16 cellular contexts compared by ENCODE assay signal in genomic region chr11:37858398-37858797, GRCh38.
A peak's percentile ranks its signal among the peaks of the same experiment; 100 is the strongest.
DNase-seq lines count a peak whose midpoint lies in the region; FAIRE-seq and TF ChIP-seq lines count a peak whose summit lies in the region.
"Had no signal": no experiment of that assay in that cellular context is flagged by ENCODE, and none has a peak within 500 bp of the region (broad histone marks: within the 10 kb centered on the region; RNA-seq: fewer than 3 reads in every experiment).

No MANE protein-coding gene starts in this region.

- no peak overlapping the region for H3T11ph ChIP-seq in H9 (ENCODE audit: low read length)

- POLR2A ChIA-PET in endothelial cell of umbilical vein (lab: Charles Lee): no interaction called here

- H2BK15ac ChIP-seq in H9 (ENCODE audit: low read depth, low read length): no peak overlapping the region

- no peak overlapping the region for H3K27ac ChIP-seq in 22Rv1
- no peak overlapping the region for H3K27ac ChIP-seq in H9 (ENCODE audit: insufficient read length, low read depth, low read length)
- no peak overlapping the region for H3K27ac ChIP-seq in endothelial cell of umbilical vein (ENCODE audit: insufficient read depth, low read depth, low read length)
- H3K27ac ChIP-seq in stomach: no peak overlapping the region
- H3K27ac ChIP-seq: esophagus muscularis mucosa had no signal

- no peak overlapping the region for H3K18ac ChIP-seq in H9 (ENCODE audit: insufficient read length, low read depth, low read length)

- H3K4me1 Mint-ChIP-seq in H9: peaks cover 18% of the 10 kb centered on the region in 2 experiments
- H3K4me1 Mint-ChIP-seq: naive thymus-derived CD8-positive, alpha-beta T cell had no signal

- H3K4me3 Mint-ChIP-seq in H9: no peak overlapping the region
- H3K4me3 Mint-ChIP-seq: naive thymus-derived CD8-positive, alpha-beta T cell had no signal

- H3K9ac ChIP-seq in H9 (ENCODE audit: extremely low read depth, insufficient read length, low read length) (no peak overlapping the region), endothelial cell of umbilical vein (replicated peaks; ENCODE audit: extremely low read depth, insufficient read depth, low read length) (no peak overlapping the region)

- H3K27me3 ChIP-seq in H9 (ENCODE audit: insufficient read depth, low read length) (no peaks in the 10 kb centered on the region), endothelial cell of umbilical vein (ENCODE audit: control insufficient read depth in 2 of 2, insufficient read depth in 2 of 2, low read length in 2 of 2) (no peaks in the 10 kb centered on the region), stomach (no peaks in the 10 kb centered on the region)
- H3K27me3 ChIP-seq: esophagus muscularis mucosa had no signal

- H3K4me1 ChIP-seq in H9 (ENCODE audit: insufficient read depth, low read length) (no peaks in the 10 kb centered on the region; the same call in 1 of the 2 replicates), endothelial cell of umbilical vein (ENCODE audit: control insufficient read depth, extremely low read depth, insufficient read depth, low read length) (no peaks in the 10 kb centered on the region), stomach (no peaks in the 10 kb centered on the region)
- H3K4me1 ChIP-seq: esophagus muscularis mucosa had no signal

- peaks cover 0 to 9% (median 2%) of the 10 kb centered on the region in 3 experiments; a peak in 4 of 7 replicates for H3K36me3 Mint-ChIP-seq in H9 (ENCODE audit: insufficient read depth in 1 of 3, low read depth in 3 of 3)
- H3K36me3 Mint-ChIP-seq: naive thymus-derived CD8-positive, alpha-beta T cell had no signal

- H3K79me1 ChIP-seq in H9 (ENCODE audit: insufficient read depth, low read depth, low read length, poor library complexity, severe bottlenecking): no peaks in the 10 kb centered on the region

- H3K9me3 ChIP-seq in H9 (ENCODE audit: control insufficient read depth, low read depth, low read length): no peaks in the 10 kb centered on the region
- H3K9me3 ChIP-seq in endothelial cell of umbilical vein (replicated peaks; ENCODE audit: control insufficient read depth, insufficient read depth, low read length): no peaks in the 10 kb centered on the region
- H3K9me3 ChIP-seq in stomach: peaks cover 0 to 4% (median 0%) of the 10 kb centered on the region in 4 donors
- H3K9me3 ChIP-seq: esophagus muscularis mucosa had no signal

- H2BK12ac ChIP-seq in H9 (ENCODE audit: insufficient read length, low read depth, low read length): no peak overlapping the region

- H4K20me1 ChIP-seq in H9 (ENCODE audit: control insufficient read depth, insufficient read depth, insufficient read length) (no peaks in the 10 kb centered on the region), endothelial cell of umbilical vein (replicated peaks; ENCODE audit: control insufficient read depth, extremely low read depth, insufficient read depth, low read length) (no peaks in the 10 kb centered on the region)

- TF ChIP-seq EP300 in stomach (IDR thresholded peaks at IDR 0.05): no peak

- H3K36me3 ChIP-seq in endothelial cell of umbilical vein (ENCODE audit: control insufficient read depth in 2 of 2, extremely low read depth in 1 of 2, insufficient read depth in 2 of 2, low read length in 2 of 2): no peaks in the 10 kb centered on the region
- H3K36me3 ChIP-seq in stomach: no peaks in the 10 kb centered on the region
- H3K36me3 ChIP-seq: esophagus muscularis mucosa had no signal

- no peak overlapping the region for H2AK5ac ChIP-seq in H9 (ENCODE audit: insufficient read length, low read length)

- H3K23ac ChIP-seq in H9 (ENCODE audit: insufficient read length, low read depth, low read length): no peak overlapping the region

- no peaks in the 10 kb centered on the region for H3K9me1 ChIP-seq in endothelial cell of umbilical vein (replicated peaks; ENCODE audit: control insufficient read depth, extremely low read depth, insufficient read depth, low read length)

- no CpG with 5 or more reads among the region's 1 CpG for WGBS in H9 (ENCODE audit: extremely low coverage, insufficient read length, low lambda C conversion rate)
- 86 to 100% (median 97%) methylated on average over 1 of the region's 1 CpG for WGBS in stomach, 5 donors

- H2AFZ ChIP-seq in H9 (ENCODE audit: low read length): no peak overlapping the region
- H2AFZ ChIP-seq in endothelial cell of umbilical vein (ENCODE audit: low read depth, low read length): no peak overlapping the region

- dilution Hi-C loops in endothelial cell of umbilical vein (cut with MboI; ENCODE audit: extremely low pct_ligation_motif_present, low sequenced_read_pairs): no loop called here

- no peaks in the 10 kb centered on the region for H3K79me2 ChIP-seq in H9 (ENCODE audit: insufficient read depth, low read length)
- no peaks in the 10 kb centered on the region for H3K79me2 ChIP-seq in endothelial cell of umbilical vein (ENCODE audit: control insufficient read depth, insufficient read depth, low read length)

- BruUV-seq in endothelial cell of umbilical vein (replicated peaks; lab: Mats Ljungman, UMichigan): no TSS peak

- H2BK5ac ChIP-seq in H9 (ENCODE audit: insufficient read length, low read length): no peak overlapping the region

- H4K91ac ChIP-seq in H9 (ENCODE audit: insufficient read length, low read depth, low read length): no peak overlapping the region

- H4K8ac ChIP-seq in H9 (replicated peaks; ENCODE audit: insufficient read length, low read depth, low read length): no peak overlapping the region

- intact Hi-C loops in endothelial cell of umbilical vein (cut with micrococcal nuclease): no loop called here
- intact Hi-C loops in stomach (cut with DNase I; ENCODE audit: low total_unique reads): no loop called here

- no peak overlapping the region for H4K5ac ChIP-seq in H9 (ENCODE audit: insufficient read length, low read depth, low read length)

- TF ChIP-seq POLR2A in endothelial cell of umbilical vein (IDR thresholded peaks at IDR 0.05; ENCODE audit: low read depth, low read length) (no peak), stomach (IDR thresholded peaks at IDR 0.05) (no peak)

- no peak overlapping the region for H3K4me2 ChIP-seq in H9 (ENCODE audit: insufficient read depth, insufficient read length, low read length)
- no peak overlapping the region for H3K4me2 ChIP-seq in endothelial cell of umbilical vein (ENCODE audit: insufficient read depth, low read length)

- TF ChIP-seq CTCF in 22Rv1 (IDR thresholded peaks at IDR 0.05): peak; percentile 44
- peak; percentile 53 for TF ChIP-seq CTCF in H9 (conservative IDR thresholded peaks at IDR 0.05)
- TF ChIP-seq CTCF in endothelial cell of umbilical vein (IDR thresholded peaks at IDR 0.05; ENCODE audit: extremely low read depth in 1 of 2, insufficient read depth in 1 of 2, low read depth in 1 of 2, low read length in 2 of 2): peak in 1 of 2 donors; percentile 6
- peak in 1 of 7 experiments; percentile 20 for TF ChIP-seq CTCF in stomach (IDR thresholded peaks at IDR 0.05)

- no peak overlapping the region for H3K27ac Mint-ChIP-seq in H9
- H3K27ac Mint-ChIP-seq: naive thymus-derived CD8-positive, alpha-beta T cell had no signal

- no peaks in the 10 kb centered on the region for H3K23me2 ChIP-seq in H9 (ENCODE audit: insufficient read length, low read depth, low read length, poor library complexity, severe bottlenecking)

- DNase-seq in H9 (no peak), OCI-M1 (lab: John Stamatoyannopoulos, UW) (peak; percentile 14), endothelial cell of umbilical vein (ENCODE audit: low read depth, low spot score) (peak; percentile 3), stomach (no peak), RCC 7860 (ENCODE audit: low spot score) (no peak), GF-D8 (lab: John Stamatoyannopoulos, UW) (no peak), NCI-H146 (lab: John Stamatoyannopoulos, UW) (no peak)
- DNase-seq: activated CD4-positive, alpha-beta T cell treated with anti-CD3 and anti-CD28 coated beads for 48 hours; activated naive CD4-positive, alpha-beta T cell; dermis blood vessel endothelial cell; head of caudate nucleus; naive thymus-derived CD8-positive, alpha-beta T cell; NCI-H1105 treated with DMSO at 0.1 percent for 48 hours had no signal

- no peaks in the 10 kb centered on the region for H3K27me3 Mint-ChIP-seq in H9 (ENCODE audit: low read depth)
- H3K27me3 Mint-ChIP-seq: naive thymus-derived CD8-positive, alpha-beta T cell had no signal

- no peak overlapping the region for H3K56ac ChIP-seq in H9 (ENCODE audit: insufficient read length, low read depth, low read length)

- H3K4ac ChIP-seq in H9 (ENCODE audit: low read depth, low read length): no peak overlapping the region

- FAIRE-seq in endothelial cell of umbilical vein (lab: Jason Lieb, UNC) (no peak), RCC 7860 (lab: Jason Lieb, UNC) (no peak)
- FAIRE-seq: GM19239 had no signal

- no peak overlapping the region for H3K14ac ChIP-seq in H9 (ENCODE audit: insufficient read depth, low read length)

- no peak overlapping the region for H2BK20ac ChIP-seq in H9 (ENCODE audit: low read depth, low read length, poor library complexity, severe bottlenecking)

- CTCF ChIA-PET in endothelial cell of umbilical vein (lab: Charles Lee): interaction anchor here (0.6 to 1.4 kb wide), 3 partner anchors 11 to 933 kb away, joined by 3 to 5 read pairs (median 3); no protein-coding TSS in a partner anchor

- peaks cover 4 to 8% of the 10 kb centered on the region in 2 experiments; a peak in 4 of 5 replicates for H3K9me3 Mint-ChIP-seq in H9

- no peak overlapping the region for H3K4me3 ChIP-seq in endothelial cell of umbilical vein (replicated peaks in 1 of 3; ENCODE audit: insufficient read depth in 1 of 3, low read depth in 1 of 3, low read length in 3 of 3)
- no peak overlapping the region for H3K4me3 ChIP-seq in stomach
- H3K4me3 ChIP-seq: esophagus muscularis mucosa had no signal

- no peak overlapping the region for H2BK120ac ChIP-seq in H9 (ENCODE audit: low read depth, low read length, poor library complexity, severe bottlenecking)

TF ChIP-seq in endothelial cell of umbilical vein, 7 proteins besides CTCF, POLR2A, EP300 and RAD21:
- TF ChIP-seq FOS (IDR thresholded peaks at IDR 0.05; ENCODE audit: borderline replicate concordance, insufficient read depth, low read length): no peak
TF ChIP-seq in endothelial cell of umbilical vein: peak in this region for 0.

Comparison
In these comparisons a context has a peak if more than half of its experiments do, and no peak if none do; other contexts are left out.
1. DNase-seq: peak in OCI-M1 (single experiment) and endothelial cell of umbilical vein (single experiment); none in H9 (single experiment), stomach (single experiment), RCC 7860 (single experiment), GF-D8 (single experiment) and NCI-H146 (single experiment).